Comparison of ENCODE assay signal across 1 cellular context in genomic region chr15:53160092-53160704, GRCh38.
TF ChIP-seq lines count a peak whose summit lies in the region.

No MANE protein-coding gene starts in this region.

TF ChIP-seq in H1, 55 proteins besides CTCF, POLR2A, EP300 and RAD21:
- TF ChIP-seq CTBP2 (IDR thresholded peaks at IDR 0.05; ENCODE audit: borderline replicate concordance, insufficient read depth, insufficient read length, low read length) = no peak
- TF ChIP-seq TAF1 (IDR thresholded peaks at IDR 0.05; ENCODE audit: low read depth, low read length) = no peak
- no peak for TF ChIP-seq CEBPB (IDR thresholded peaks at IDR 0.05; ENCODE audit: low read depth, low read length)
- no peak for TF ChIP-seq HDAC6 (IDR thresholded peaks at IDR 0.05; ENCODE audit: low read depth, low read length)
- TF ChIP-seq POU5F1 (IDR thresholded peaks at IDR 0.05; ENCODE audit: low read depth, low read length) = no peak
- no peak for TF ChIP-seq CBX5 (IDR thresholded peaks at IDR 0.05; ENCODE audit: low read depth, low read length)
- no peak for TF ChIP-seq ZNF274 (IDR thresholded peaks at IDR 0.05; ENCODE audit: borderline replicate concordance, extremely low read depth, low read length)
- TF ChIP-seq ATF2 (IDR thresholded peaks at IDR 0.05; ENCODE audit: low read length) = no peak
- TF ChIP-seq SP2 (IDR thresholded peaks at IDR 0.05; ENCODE audit: low read length) = no peak
- TF ChIP-seq SRF (IDR thresholded peaks at IDR 0.05; ENCODE audit: low read depth, low read length) = no peak
- no peak for TF ChIP-seq ATF3 (IDR thresholded peaks at IDR 0.05; ENCODE audit: insufficient read depth, low read depth, low read length)
- TF ChIP-seq RNF2 (IDR thresholded peaks at IDR 0.05; ENCODE audit: borderline replicate concordance, low read depth, low read length, missing control alignments, poor library complexity, severe bottlenecking) = no peak
- no peak for TF ChIP-seq POLR2AphosphoS5 (IDR thresholded peaks at IDR 0.05; ENCODE audit: low read depth, low read length)
- no peak for TF ChIP-seq GTF2F1 (IDR thresholded peaks at IDR 0.05; ENCODE audit: borderline replicate concordance, low read depth, low read length)
- TF ChIP-seq MAX (IDR thresholded peaks at IDR 0.05) = no peak
- TF ChIP-seq RFX5 (IDR thresholded peaks at IDR 0.05; ENCODE audit: borderline replicate concordance, low read depth, low read length) = no peak
- TF ChIP-seq YY1 (IDR thresholded peaks at IDR 0.05; ENCODE audit: low read depth, low read length) = no peak
